In the genomic region with DNA sequence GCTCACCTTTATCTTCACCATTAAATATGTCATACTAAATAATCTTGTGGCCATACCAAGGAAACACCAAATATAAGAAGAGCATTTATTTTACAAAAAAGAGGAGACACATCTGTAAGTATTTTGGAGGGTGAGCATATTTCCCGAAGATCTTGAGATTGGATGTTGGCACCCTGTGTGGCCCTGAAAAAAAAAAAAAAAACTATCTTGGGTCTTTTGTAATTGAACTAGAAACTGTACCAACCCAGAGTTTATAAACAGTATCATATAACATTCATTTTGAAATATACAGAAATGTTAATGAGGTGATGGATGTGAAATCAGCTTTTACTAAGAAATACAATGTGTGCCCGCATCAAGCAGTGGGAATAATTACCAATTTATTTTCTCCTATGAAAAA, we compare ENCODE assay signal across 1 cellular context.
TF ChIP-seq lines count a peak whose summit lies in the region.

No MANE protein-coding gene starts in this region.

TF ChIP-seq in IMR-90, 13 proteins besides CTCF, POLR2A, EP300 and RAD21:
- TF ChIP-seq, protein P1, sequence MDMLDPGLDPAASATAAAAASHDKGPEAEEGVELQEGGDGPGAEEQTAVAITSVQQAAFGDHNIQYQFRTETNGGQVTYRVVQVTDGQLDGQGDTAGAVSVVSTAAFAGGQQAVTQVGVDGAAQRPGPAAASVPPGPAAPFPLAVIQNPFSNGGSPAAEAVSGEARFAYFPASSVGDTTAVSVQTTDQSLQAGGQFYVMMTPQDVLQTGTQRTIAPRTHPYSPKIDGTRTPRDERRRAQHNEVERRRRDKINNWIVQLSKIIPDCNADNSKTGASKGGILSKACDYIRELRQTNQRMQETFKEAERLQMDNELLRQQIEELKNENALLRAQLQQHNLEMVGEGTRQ (IDR thresholded peaks at IDR 0.05; ENCODE audit: low read depth, low read length) = no peak
- TF ChIP-seq, protein P2, sequence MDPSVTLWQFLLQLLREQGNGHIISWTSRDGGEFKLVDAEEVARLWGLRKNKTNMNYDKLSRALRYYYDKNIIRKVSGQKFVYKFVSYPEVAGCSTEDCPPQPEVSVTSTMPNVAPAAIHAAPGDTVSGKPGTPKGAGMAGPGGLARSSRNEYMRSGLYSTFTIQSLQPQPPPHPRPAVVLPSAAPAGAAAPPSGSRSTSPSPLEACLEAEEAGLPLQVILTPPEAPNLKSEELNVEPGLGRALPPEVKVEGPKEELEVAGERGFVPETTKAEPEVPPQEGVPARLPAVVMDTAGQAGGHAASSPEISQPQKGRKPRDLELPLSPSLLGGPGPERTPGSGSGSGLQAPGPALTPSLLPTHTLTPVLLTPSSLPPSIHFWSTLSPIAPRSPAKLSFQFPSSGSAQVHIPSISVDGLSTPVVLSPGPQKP (IDR thresholded peaks at IDR 0.05; ENCODE audit: borderline replicate concordance, low read depth, low read length) = no peak
- TF ChIP-seq CEBPB (IDR thresholded peaks at IDR 0.05; ENCODE audit: low read depth, low read length) = no peak
